22 cellular contexts compared by ENCODE assay signal in the genomic region with DNA sequence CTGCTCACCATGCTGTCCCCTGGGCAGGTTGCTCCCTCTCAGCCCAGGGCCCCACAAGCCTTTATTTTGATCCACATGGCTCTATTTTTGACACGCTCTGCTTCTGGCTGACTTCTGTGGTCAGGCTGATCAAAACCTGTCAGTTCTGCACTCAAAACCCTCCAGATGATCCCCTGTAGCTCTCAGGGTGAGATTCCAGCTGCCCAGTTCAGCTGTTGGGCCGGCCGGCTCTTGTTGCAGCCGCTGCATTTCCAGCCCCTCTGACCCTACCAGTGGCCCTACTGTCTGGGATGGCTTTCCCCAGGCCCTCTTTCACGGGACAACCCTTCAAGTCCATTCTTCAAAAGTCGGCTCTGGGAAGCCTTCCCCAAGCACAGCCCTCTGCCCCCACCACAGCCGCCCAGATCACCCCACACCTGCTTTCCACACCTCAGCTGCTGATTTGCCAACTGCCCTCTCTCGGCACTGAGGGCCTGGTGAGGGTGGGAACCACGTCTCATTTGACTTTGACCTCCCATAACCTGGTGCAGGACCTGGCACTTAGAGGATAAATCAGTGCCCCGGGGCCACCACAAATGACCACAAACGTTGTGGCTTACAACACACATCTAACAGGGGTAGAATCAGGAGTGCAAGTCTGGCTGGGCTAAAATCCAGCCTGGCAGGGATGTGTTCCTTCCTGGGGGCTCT. TPM values are rescaled to one million over a fixed set of nuclear protein-coding genes. Genes with fewer than 3 reads are reported as not detected.
"Had no signal": no experiment of that assay in that cellular context is flagged by ENCODE, and none has a peak within 500 bp of the region (broad histone marks: within the 10 kb centered on the region; RNA-seq: fewer than 3 reads in every experiment).

No MANE protein-coding gene starts in this region.

- H3K27me3 ChIP-seq: body of pancreas, upper lobe of left lung had no signal

- H3K4me3 ChIP-seq: body of pancreas, heart left ventricle, upper lobe of left lung had no signal

- H3K27ac ChIP-seq: body of pancreas, epithelial cell of prostate, heart left ventricle, upper lobe of left lung had no signal

- ATAC-seq: body of pancreas; heart left ventricle; left cardiac atrium; naive thymus-derived CD4-positive, alpha-beta T cell had no signal

- H3K36me3 ChIP-seq: heart left ventricle, upper lobe of left lung had no signal

- FAIRE-seq: frontal cortex had no signal

- DNase-seq: activated CD4-positive, alpha-beta T cell treated with anti-CD3 and anti-CD28 coated beads, Interleukin-2, amount 10 ng/mL, durations not matched to agents 24 days and 14 days; activated CD4-positive, CD25-positive, alpha-beta regulatory T cell; activated CD8-positive, alpha-beta memory T cell treated with anti-CD3 and anti-CD28 coated beads for 24 hours; activated gamma-delta T cell treated with Interleukin-2 at 50 U/mL for 16 hours; amygdala; body of pancreas; effector memory CD4-positive, alpha-beta T cell; heart left ventricle; immature natural killer cell; left cardiac atrium; midbrain; naive thymus-derived CD4-positive, alpha-beta T cell; retina; stimulated activated CD4-positive, alpha-beta T cell treated with anti-CD3 and anti-CD28 coated beads, Interleukin-4, amount 100 ng/mL, for 1 hour; stimulated activated naive CD4-positive, alpha-beta T cell; substantia nigra; SW 1271; upper lobe of left lung had no signal

- H3K4me1 ChIP-seq: heart left ventricle had no signal

- H3K9me3 ChIP-seq: body of pancreas, heart left ventricle, upper lobe of left lung had no signal

RNA-seq across cellular contexts. Expression of a gene that starts 16.3 kb away (rescaled TPM):
- total RNA-seq: activated CD4-positive, alpha-beta T cell treated with anti-CD3 and anti-CD28 coated beads, Interleukin-2, amount 10 ng/mL, durations not matched to agents 24 days and 14 days; fibroblast of lung; lung microvascular endothelial cell; naive thymus-derived CD4-positive, alpha-beta T cell had no signal
- polyA plus RNA-seq: fibroblast of lung; immature natural killer cell; naive thymus-derived CD4-positive, alpha-beta T cell had no signal
